Comparison of ENCODE assay signal across 15 cellular contexts in the genomic region with DNA sequence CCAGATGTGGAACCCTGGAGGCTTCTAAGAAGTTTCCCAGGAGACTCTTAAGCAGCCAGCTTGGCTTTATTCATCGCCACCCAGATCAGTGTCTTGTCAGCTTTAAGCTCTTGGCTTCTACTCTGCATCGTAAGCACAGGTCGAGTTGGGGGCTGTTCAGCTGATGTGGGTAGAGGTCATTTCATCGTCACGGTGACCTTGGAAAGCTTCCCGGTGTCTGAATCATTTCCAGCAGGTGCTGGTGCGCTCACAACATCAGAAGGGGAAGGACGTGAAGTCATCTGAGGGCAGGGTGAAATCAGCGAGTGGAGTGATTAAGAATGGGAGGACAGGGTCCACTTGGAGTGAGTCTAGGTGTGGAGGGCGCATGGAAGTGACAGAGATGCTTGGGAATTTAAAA.
A peak's percentile ranks its signal among the peaks of the same experiment; 100 is the strongest.
DNase-seq lines count a peak whose midpoint lies in the region; ATAC-seq and TF ChIP-seq lines count a peak whose summit lies in the region.
"Had no signal": no experiment of that assay in that cellular context is flagged by ENCODE, and none has a peak within 500 bp of the region (broad histone marks: within the 10 kb centered on the region; RNA-seq: fewer than 3 reads in every experiment).

No MANE protein-coding gene starts in this region.

- TF ChIP-seq CTCF in HFF-Myc (IDR thresholded peaks at IDR 0.05; ENCODE audit: low read depth, low read length, missing control alignments) (no peak), brain (conservative IDR thresholded peaks at IDR 0.05) (no peak), fibroblast of villous mesenchyme (IDR thresholded peaks at IDR 0.05; ENCODE audit: insufficient read depth, low read depth, low read length) (no peak), natural killer cell (IDR thresholded peaks at IDR 0.05) (no peak)

- H3K27ac Mint-ChIP-seq in brain (peak overlapping the region in 3 of 5 experiments; percentile 20 to 82 (median 69)), natural killer cell (no peak overlapping the region)
- H3K27ac Mint-ChIP-seq: CD14-positive monocyte had no signal

- H3K9me3 Mint-ChIP-seq in brain (no peaks in the 10 kb centered on the region), natural killer cell (no peaks in the 10 kb centered on the region)
- H3K9me3 Mint-ChIP-seq: nephron had no signal

- intact Hi-C loops in natural killer cell (cut with micrococcal nuclease): no loop called here

- peaks cover 14% of the 10 kb centered on the region for H3K36me3 Mint-ChIP-seq in brain
- no peaks in the 10 kb centered on the region for H3K36me3 Mint-ChIP-seq in natural killer cell

- H3K4me3 ChIP-seq in HFF-Myc (replicated peaks; ENCODE audit: low read depth, low read length) (no peak overlapping the region), fibroblast of villous mesenchyme (ENCODE audit: low read depth, low read length) (no peak overlapping the region)
- H3K4me3 ChIP-seq: smooth muscle cell, stomach had no signal

- ATAC-seq in natural killer cell: no peak

- H3K4me3 Mint-ChIP-seq in brain: no peak overlapping the region
- no peak overlapping the region for H3K4me3 Mint-ChIP-seq in natural killer cell
- H3K4me3 Mint-ChIP-seq: CD14-positive monocyte, nephron had no signal

- H3K4me1 Mint-ChIP-seq in brain (peaks cover 47% of the 10 kb centered on the region), natural killer cell (no peaks in the 10 kb centered on the region)

- DNase-seq in HFF-Myc (ENCODE audit: extremely low read depth, low read depth): peak; percentile 60
- DNase-seq in fibroblast of villous mesenchyme (ENCODE audit: low read depth): peak; percentile 75
- peak; percentile 16 for DNase-seq in retina
- DNase-seq in Ammon's horn (ENCODE audit: low spot score): no peak
- no peak for DNase-seq in natural killer cell
- no peak for DNase-seq in OCI-M1 (lab: John Stamatoyannopoulos, UW)
- DNase-seq: activated naive CD4-positive, alpha-beta T cell treated with Interleukin-2 at 50 U/mL for 16 hours; cerebellar nuclear complex; NCI-H2107; NK-92 treated with Interleukin-12 subunit alpha and Interleukin-12 subunit beta, amount 100 ng/mL, for 24 hours; stomach had no signal

- H3K27me3 Mint-ChIP-seq in brain: no peaks in the 10 kb centered on the region
- no peaks in the 10 kb centered on the region for H3K27me3 Mint-ChIP-seq in natural killer cell (ENCODE audit: low read depth in 2 of 2)

Comparison
In these comparisons a context has a peak if more than half of its experiments do, and no peak if none do; other contexts are left out.
1. DNase-seq: peak in HFF-Myc (single experiment), fibroblast of villous mesenchyme (single experiment) and retina (single experiment); none in Ammon's horn (single experiment), natural killer cell (single experiment) and OCI-M1 (single experiment).
2. H3K27ac Mint-ChIP-seq: peak in brain (3 of 5); none in natural killer cell (0 of 2).